1 cellular context compared by ENCODE assay signal in genomic region chr6:28251648-28252506, GRCh38.
TF ChIP-seq lines count a peak whose summit lies in the region.

TSS of gene ZKSCAN4 (minus strand) at chr6:28252269. CDS start at chr6:28251980, 289 bp downstream.

TF ChIP-seq in GM12878, 131 proteins besides CTCF, POLR2A, EP300 and RAD21 (continued from another document):
- TF ChIP-seq, protein P1, sequence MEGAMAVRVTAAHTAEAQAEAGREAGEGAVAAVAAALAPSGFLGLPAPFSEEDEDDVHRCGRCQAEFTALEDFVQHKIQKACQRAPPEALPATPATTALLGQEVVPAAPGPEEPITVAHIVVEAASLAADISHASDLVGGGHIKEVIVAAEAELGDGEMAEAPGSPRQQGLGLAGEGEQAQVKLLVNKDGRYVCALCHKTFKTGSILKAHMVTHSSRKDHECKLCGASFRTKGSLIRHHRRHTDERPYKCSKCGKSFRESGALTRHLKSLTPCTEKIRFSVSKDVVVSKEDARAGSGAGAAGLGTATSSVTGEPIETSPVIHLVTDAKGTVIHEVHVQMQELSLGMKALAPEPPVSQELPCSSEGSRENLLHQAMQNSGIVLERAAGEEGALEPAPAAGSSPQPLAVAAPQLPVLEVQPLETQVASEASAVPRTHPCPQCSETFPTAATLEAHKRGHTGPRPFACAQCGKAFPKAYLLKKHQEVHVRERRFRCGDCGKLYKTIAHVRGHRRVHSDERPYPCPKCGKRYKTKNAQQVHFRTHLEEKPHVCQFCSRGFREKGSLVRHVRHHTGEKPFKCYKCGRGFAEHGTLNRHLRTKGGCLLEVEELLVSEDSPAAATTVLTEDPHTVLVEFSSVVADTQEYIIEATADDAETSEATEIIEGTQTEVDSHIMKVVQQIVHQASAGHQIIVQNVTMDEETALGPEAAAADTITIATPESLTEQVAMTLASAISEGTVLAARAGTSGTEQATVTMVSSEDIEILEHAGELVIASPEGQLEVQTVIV (IDR thresholded peaks at IDR 0.05; ENCODE audit: borderline replicate concordance, partially characterized antibody) = no peak
- TF ChIP-seq EED (IDR thresholded peaks at IDR 0.05; ENCODE audit: low read depth) (no peak), NR2C1 (IDR thresholded peaks at IDR 0.05) (peak; percentile 72), CBX5 (IDR thresholded peaks at IDR 0.05; ENCODE audit: low read depth) (peak; percentile 44; the same call in 1 of the 2 replicates), CBX3 (IDR thresholded peaks at IDR 0.05; ENCODE audit: borderline replicate concordance, low read depth) (no peak), ESRRA (IDR thresholded peaks at IDR 0.05; ENCODE audit: low read length) (no peak), SRF (IDR thresholded peaks at IDR 0.05; ENCODE audit: low read depth in 2 of 2, low read length in 2 of 2) (0 out of 4 replicates have a peak, but pooled peaks of 1 of the 2 experiments have one; percentile 73), RCOR1 (conservative IDR thresholded peaks at IDR 0.05; ENCODE audit: low read depth, low read length) (no peak), SIX5 (IDR thresholded peaks at IDR 0.05; ENCODE audit: low read depth, low read length, severe bottlenecking) (peak; percentile 25), MEF2B (IDR thresholded peaks at IDR 0.05; ENCODE audit: partially characterized antibody, poor library complexity, severe bottlenecking) (no peak), ZSCAN29 (IDR thresholded peaks at IDR 0.05) (no peak), POU2F2 (IDR thresholded peaks at IDR 0.05; ENCODE audit: borderline replicate concordance, low read depth, low read length) (no peak), ZNF217 (IDR thresholded peaks at IDR 0.05) (no peak), NR2F1 (conservative IDR thresholded peaks at IDR 0.05) (no peak), STAT1 (conservative IDR thresholded peaks at IDR 0.05) (0 out of 2 replicates have a peak, but pooled peaks have one; percentile 63), ZZZ3 (IDR thresholded peaks at IDR 0.05; ENCODE audit: control insufficient read depth, insufficient read length, low read depth) (no peak), PML (IDR thresholded peaks at IDR 0.05; ENCODE audit: low read length) (0 out of 2 replicates have a peak, but pooled peaks have one; percentile 29), DPF2 (IDR thresholded peaks at IDR 0.05) (no peak), ZNF207 (IDR thresholded peaks at IDR 0.05; ENCODE audit: borderline replicate concordance) (peak; percentile 45; the same call in 1 of the 2 replicates), MTA2 (IDR thresholded peaks at IDR 0.05; ENCODE audit: low read depth) (peak; percentile 39; the same call in 1 of the 2 replicates), EZH2 (IDR thresholded peaks at IDR 0.05; ENCODE audit: borderline replicate concordance, control insufficient read depth, low read depth, low read length) (no peak), RFX5 (IDR thresholded peaks at IDR 0.05; ENCODE audit: low read depth, low read length) (no peak), NRF1 (conservative IDR thresholded peaks at IDR 0.05; ENCODE audit: low read depth, low read length) (no peak), NFIC (IDR thresholded peaks at IDR 0.05; ENCODE audit: low read depth, low read length) (no peak), YBX1 (IDR thresholded peaks at IDR 0.05) (no peak), IRF3 (IDR thresholded peaks at IDR 0.05) (no peak), NBN (IDR thresholded peaks at IDR 0.05) (peak; percentile 60; the same call in 1 of the 2 replicates), SIN3A (IDR thresholded peaks at IDR 0.05; ENCODE audit: low read depth, low read length) (peak; percentile 28; the same call in 1 of the 2 replicates), WRNIP1 (IDR thresholded peaks at IDR 0.05; ENCODE audit: borderline replicate concordance, low read depth, low read length) (no peak), ZNF274 (IDR thresholded peaks at IDR 0.05; ENCODE audit: insufficient read depth, insufficient read length) (no peak), BRCA1 (IDR thresholded peaks at IDR 0.05; ENCODE audit: low read depth, low read length) (no peak), E2F4 (IDR thresholded peaks at IDR 0.05; ENCODE audit: low read depth, low read length) (no peak), BHLHE40 (IDR thresholded peaks at IDR 0.05; ENCODE audit: borderline replicate concordance in 1 of 2, low read depth in 2 of 2, low read length in 1 of 2) (peak; percentile 19 to 44; a peak in 1 of 4 replicates), NKRF (conservative IDR thresholded peaks at IDR 0.05) (0 out of 2 replicates have a peak, but pooled peaks have one; percentile 19), CHD2 (IDR thresholded peaks at IDR 0.05; ENCODE audit: borderline replicate concordance, low read depth, low read length) (no peak), ZNF622 (IDR thresholded peaks at IDR 0.05) (no peak), ATF3 (IDR thresholded peaks at IDR 0.05; ENCODE audit: borderline replicate concordance, extremely low read depth, low read depth, low read length) (no peak), GABPA (IDR thresholded peaks at IDR 0.05; ENCODE audit: low read depth) (peak; percentile 99), MTA3 (IDR thresholded peaks at IDR 0.05; ENCODE audit: borderline replicate concordance, low read length) (no peak)
- TF ChIP-seq, protein P2, sequence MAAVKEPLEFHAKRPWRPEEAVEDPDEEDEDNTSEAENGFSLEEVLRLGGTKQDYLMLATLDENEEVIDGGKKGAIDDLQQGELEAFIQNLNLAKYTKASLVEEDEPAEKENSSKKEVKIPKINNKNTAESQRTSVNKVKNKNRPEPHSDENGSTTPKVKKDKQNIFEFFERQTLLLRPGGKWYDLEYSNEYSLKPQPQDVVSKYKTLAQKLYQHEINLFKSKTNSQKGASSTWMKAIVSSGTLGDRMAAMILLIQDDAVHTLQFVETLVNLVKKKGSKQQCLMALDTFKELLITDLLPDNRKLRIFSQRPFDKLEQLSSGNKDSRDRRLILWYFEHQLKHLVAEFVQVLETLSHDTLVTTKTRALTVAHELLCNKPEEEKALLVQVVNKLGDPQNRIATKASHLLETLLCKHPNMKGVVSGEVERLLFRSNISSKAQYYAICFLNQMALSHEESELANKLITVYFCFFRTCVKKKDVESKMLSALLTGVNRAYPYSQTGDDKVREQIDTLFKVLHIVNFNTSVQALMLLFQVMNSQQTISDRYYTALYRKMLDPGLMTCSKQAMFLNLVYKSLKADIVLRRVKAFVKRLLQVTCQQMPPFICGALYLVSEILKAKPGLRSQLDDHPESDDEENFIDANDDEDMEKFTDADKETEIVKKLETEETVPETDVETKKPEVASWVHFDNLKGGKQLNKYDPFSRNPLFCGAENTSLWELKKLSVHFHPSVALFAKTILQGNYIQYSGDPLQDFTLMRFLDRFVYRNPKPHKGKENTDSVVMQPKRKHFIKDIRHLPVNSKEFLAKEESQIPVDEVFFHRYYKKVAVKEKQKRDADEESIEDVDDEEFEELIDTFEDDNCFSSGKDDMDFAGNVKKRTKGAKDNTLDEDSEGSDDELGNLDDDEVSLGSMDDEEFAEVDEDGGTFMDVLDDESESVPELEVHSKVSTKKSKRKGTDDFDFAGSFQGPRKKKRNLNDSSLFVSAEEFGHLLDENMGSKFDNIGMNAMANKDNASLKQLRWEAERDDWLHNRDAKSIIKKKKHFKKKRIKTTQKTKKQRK (IDR thresholded peaks at IDR 0.05; ENCODE audit: low read depth, low read length) = no peak
- TF ChIP-seq, protein P3, sequence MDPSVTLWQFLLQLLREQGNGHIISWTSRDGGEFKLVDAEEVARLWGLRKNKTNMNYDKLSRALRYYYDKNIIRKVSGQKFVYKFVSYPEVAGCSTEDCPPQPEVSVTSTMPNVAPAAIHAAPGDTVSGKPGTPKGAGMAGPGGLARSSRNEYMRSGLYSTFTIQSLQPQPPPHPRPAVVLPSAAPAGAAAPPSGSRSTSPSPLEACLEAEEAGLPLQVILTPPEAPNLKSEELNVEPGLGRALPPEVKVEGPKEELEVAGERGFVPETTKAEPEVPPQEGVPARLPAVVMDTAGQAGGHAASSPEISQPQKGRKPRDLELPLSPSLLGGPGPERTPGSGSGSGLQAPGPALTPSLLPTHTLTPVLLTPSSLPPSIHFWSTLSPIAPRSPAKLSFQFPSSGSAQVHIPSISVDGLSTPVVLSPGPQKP (IDR thresholded peaks at IDR 0.05; ENCODE audit: low read depth, low read length) = no peak; the same call in 1 of the 2 replicates
- TF ChIP-seq, protein P4, sequence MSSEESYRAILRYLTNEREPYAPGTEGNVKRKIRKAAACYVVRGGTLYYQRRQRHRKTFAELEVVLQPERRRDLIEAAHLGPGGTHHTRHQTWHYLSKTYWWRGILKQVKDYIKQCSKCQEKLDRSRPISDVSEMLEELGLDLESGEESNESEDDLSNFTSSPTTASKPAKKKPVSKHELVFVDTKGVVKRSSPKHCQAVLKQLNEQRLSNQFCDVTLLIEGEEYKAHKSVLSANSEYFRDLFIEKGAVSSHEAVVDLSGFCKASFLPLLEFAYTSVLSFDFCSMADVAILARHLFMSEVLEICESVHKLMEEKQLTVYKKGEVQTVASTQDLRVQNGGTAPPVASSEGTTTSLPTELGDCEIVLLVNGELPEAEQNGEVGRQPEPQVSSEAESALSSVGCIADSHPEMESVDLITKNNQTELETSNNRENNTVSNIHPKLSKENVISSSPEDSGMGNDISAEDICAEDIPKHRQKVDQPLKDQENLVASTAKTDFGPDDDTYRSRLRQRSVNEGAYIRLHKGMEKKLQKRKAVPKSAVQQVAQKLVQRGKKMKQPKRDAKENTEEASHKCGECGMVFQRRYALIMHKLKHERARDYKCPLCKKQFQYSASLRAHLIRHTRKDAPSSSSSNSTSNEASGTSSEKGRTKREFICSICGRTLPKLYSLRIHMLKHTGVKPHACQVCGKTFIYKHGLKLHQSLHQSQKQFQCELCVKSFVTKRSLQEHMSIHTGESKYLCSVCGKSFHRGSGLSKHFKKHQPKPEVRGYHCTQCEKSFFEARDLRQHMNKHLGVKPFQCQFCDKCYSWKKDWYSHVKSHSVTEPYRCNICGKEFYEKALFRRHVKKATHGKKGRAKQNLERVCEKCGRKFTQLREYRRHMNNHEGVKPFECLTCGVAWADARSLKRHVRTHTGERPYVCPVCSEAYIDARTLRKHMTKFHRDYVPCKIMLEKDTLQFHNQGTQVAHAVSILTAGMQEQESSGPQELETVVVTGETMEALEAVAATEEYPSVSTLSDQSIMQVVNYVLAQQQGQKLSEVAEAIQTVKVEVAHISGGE (CRISPR knock-in tag; IDR thresholded peaks at IDR 0.05) = peak; percentile 86
- TF ChIP-seq, protein P5, sequence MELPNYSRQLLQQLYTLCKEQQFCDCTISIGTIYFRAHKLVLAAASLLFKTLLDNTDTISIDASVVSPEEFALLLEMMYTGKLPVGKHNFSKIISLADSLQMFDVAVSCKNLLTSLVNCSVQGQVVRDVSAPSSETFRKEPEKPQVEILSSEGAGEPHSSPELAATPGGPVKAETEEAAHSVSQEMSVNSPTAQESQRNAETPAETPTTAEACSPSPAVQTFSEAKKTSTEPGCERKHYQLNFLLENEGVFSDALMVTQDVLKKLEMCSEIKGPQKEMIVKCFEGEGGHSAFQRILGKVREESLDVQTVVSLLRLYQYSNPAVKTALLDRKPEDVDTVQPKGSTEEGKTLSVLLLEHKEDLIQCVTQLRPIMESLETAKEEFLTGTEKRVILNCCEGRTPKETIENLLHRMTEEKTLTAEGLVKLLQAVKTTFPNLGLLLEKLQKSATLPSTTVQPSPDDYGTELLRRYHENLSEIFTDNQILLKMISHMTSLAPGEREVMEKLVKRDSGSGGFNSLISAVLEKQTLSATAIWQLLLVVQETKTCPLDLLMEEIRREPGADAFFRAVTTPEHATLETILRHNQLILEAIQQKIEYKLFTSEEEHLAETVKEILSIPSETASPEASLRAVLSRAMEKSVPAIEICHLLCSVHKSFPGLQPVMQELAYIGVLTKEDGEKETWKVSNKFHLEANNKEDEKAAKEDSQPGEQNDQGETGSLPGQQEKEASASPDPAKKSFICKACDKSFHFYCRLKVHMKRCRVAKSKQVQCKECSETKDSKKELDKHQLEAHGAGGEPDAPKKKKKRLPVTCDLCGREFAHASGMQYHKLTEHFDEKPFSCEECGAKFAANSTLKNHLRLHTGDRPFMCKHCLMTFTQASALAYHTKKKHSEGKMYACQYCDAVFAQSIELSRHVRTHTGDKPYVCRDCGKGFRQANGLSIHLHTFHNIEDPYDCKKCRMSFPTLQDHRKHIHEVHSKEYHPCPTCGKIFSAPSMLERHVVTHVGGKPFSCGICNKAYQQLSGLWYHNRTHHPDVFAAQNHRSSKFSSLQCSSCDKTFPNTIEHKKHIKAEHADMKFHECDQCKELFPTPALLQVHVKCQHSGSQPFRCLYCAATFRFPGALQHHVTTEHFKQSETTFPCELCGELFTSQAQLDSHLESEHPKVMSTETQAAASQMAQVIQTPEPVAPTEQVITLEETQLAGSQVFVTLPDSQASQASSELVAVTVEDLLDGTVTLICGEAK (IDR thresholded peaks at IDR 0.05; ENCODE audit: borderline replicate concordance) = peak; percentile 98
